Comparison of ENCODE assay signal across 8 cellular contexts in genomic region chr17:1628856-1629646, GRCh38. TPM values are rescaled to one million over a fixed set of nuclear protein-coding genes. Genes with fewer than 3 reads are reported as not detected.
DNase-seq lines count a peak whose midpoint lies in the region; ATAC-seq and TF ChIP-seq lines count a peak whose summit lies in the region.

No MANE protein-coding gene starts in this region.

- DNase-seq in ACHN, result peak; percentile 90
- DNase-seq in NCI-H226, result peak; percentile 86
- peak; percentile 80 to 88 (median 80) for DNase-seq in activated CD4-positive, CD25-positive, alpha-beta regulatory T cell (lab: John Stamatoyannopoulos, UW)
- peak; percentile 80 for DNase-seq in central memory CD4-positive, alpha-beta T cell
- peak; percentile 95 for DNase-seq in iris pigment epithelial cell (ENCODE audit: low read depth)
- DNase-seq in spleen, result peak; percentile 97

- in situ Hi-C loops in ACHN (cut with HindIII; ENCODE audit: low pct_ligation_motif_present, low pct_unique_long_range_greater_than_20kb, low sequenced_read_pairs), result no loop called here

- no peaks in the 10 kb centered on the region for H3K27me3 ChIP-seq in spleen (replicated peaks in 1 of 7)

- intact Hi-C loops in spleen (cut with DNase I; ENCODE audit: low total_unique reads), result loop anchor here (5.0 kb wide), 1 partner anchor 67 kb away; the partner anchor contains the start of gene PITPNA

- H3K27ac ChIP-seq in spleen, result peak overlapping the region; percentile 82 to 99 (median 96)

- peak; percentile 34 for ATAC-seq in GM18873 (IDR thresholded peaks at IDR 0.05; ENCODE audit: low FRiP score, unreplicated experiment)
- ATAC-seq in HG03139 (IDR thresholded peaks at IDR 0.05; ENCODE audit: unreplicated experiment), result peak; percentile 51

- TF ChIP-seq CTCF in spleen (IDR thresholded peaks at IDR 0.05 in 8 of 11, conservative IDR thresholded peaks at IDR 0.05 in 3 of 11), result peak in 7 of 11 experiments; percentile 33 to 70 (median 66)

- peaks cover 0 to 15% (median 0%) of the 10 kb centered on the region in 6 donors for H3K36me3 ChIP-seq in spleen

- peak overlapping the region; percentile 76 to 99 (median 88) for H3K4me3 ChIP-seq in spleen

- H3K4me1 ChIP-seq in spleen, result peaks cover 15 to 70% (median 56%) of the 10 kb centered on the region in 6 donors

- no peaks in the 10 kb centered on the region for H3K9me3 ChIP-seq in spleen

- 0 to 2% (median 1%) methylated on average over 20 to 84 of the region's 84 CpGs for WGBS in spleen, 5 donors

- TF ChIP-seq POLR2A in spleen (IDR thresholded peaks at IDR 0.05), result no peak

RNA-seq across cellular contexts. Expression of gene SLC43A2, which starts 0.4 kb away (rescaled TPM):
- 10 to 100 TPM; 51.1 to 84.6 (median 67.3) TPM for total RNA-seq in spleen
- polyA plus RNA-seq in spleen, result 10 to 100 TPM; 12.6 to 26.8 (median 14.9) TPM

RNA-seq across cellular contexts. Expression of gene SCARF1, which starts 16.5 kb away (rescaled TPM):
- 100 to 1,000 TPM in 2 of 7 donors, 10 to 100 TPM in 5; 55.5 to 112 (median 66.5) TPM for total RNA-seq in spleen
- 10 to 100 TPM in 2 of 3 donors, 1 to 10 TPM in 1; 5.1 to 31.2 (median 13.6) TPM for polyA plus RNA-seq in spleen

RNA-seq across cellular contexts. Expression of gene RILP, which starts 20.6 kb away (rescaled TPM):
- 10 to 100 TPM; 15.8 to 43.9 (median 28.9) TPM for total RNA-seq in spleen
- 10 to 100 TPM; 14.7 to 25.6 (median 17.4) TPM for polyA plus RNA-seq in spleen

RNA-seq across cellular contexts. Expression of gene PRPF8, which starts 55.6 kb away (rescaled TPM):
- total RNA-seq in spleen, result 100 to 1,000 TPM; 210 to 320 (median 268) TPM
- 10 to 100 TPM; 67.2 to 91.8 (median 74.8) TPM for polyA plus RNA-seq in spleen

Comparison
In these comparisons a context has a peak if more than half of its experiments do, and no peak if none do; other contexts are left out.
1. Peak in every context shown above with its lines: DNase-seq, ATAC-seq, H3K4me3 ChIP-seq and H3K27ac ChIP-seq.